1 cellular context compared by ENCODE assay signal in the genomic region with DNA sequence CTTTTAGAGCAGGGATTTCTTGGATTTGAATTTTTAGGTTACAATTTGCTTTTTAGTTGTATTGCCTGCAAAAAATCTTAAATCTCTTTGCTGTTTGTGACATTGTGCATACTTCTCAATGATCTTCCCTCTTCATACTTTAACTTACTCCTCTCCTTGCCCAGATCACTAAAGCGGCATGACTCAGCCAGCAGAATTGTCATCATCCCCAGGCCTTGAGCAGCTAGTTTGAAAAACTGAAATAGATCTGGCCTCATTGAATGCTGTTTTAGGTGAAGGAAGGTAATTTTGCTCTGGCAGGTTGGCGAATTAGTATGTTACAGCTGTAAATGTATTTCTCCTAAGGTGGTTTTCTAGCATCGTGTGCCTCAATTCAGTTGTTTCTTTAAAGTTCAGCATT.
TF ChIP-seq lines count a peak whose summit lies in the region.

No MANE protein-coding gene starts in this region.

TF ChIP-seq in GM23338, 12 proteins besides CTCF, POLR2A, EP300 and RAD21 (continued from another document):
- TF ChIP-seq, protein P1, sequence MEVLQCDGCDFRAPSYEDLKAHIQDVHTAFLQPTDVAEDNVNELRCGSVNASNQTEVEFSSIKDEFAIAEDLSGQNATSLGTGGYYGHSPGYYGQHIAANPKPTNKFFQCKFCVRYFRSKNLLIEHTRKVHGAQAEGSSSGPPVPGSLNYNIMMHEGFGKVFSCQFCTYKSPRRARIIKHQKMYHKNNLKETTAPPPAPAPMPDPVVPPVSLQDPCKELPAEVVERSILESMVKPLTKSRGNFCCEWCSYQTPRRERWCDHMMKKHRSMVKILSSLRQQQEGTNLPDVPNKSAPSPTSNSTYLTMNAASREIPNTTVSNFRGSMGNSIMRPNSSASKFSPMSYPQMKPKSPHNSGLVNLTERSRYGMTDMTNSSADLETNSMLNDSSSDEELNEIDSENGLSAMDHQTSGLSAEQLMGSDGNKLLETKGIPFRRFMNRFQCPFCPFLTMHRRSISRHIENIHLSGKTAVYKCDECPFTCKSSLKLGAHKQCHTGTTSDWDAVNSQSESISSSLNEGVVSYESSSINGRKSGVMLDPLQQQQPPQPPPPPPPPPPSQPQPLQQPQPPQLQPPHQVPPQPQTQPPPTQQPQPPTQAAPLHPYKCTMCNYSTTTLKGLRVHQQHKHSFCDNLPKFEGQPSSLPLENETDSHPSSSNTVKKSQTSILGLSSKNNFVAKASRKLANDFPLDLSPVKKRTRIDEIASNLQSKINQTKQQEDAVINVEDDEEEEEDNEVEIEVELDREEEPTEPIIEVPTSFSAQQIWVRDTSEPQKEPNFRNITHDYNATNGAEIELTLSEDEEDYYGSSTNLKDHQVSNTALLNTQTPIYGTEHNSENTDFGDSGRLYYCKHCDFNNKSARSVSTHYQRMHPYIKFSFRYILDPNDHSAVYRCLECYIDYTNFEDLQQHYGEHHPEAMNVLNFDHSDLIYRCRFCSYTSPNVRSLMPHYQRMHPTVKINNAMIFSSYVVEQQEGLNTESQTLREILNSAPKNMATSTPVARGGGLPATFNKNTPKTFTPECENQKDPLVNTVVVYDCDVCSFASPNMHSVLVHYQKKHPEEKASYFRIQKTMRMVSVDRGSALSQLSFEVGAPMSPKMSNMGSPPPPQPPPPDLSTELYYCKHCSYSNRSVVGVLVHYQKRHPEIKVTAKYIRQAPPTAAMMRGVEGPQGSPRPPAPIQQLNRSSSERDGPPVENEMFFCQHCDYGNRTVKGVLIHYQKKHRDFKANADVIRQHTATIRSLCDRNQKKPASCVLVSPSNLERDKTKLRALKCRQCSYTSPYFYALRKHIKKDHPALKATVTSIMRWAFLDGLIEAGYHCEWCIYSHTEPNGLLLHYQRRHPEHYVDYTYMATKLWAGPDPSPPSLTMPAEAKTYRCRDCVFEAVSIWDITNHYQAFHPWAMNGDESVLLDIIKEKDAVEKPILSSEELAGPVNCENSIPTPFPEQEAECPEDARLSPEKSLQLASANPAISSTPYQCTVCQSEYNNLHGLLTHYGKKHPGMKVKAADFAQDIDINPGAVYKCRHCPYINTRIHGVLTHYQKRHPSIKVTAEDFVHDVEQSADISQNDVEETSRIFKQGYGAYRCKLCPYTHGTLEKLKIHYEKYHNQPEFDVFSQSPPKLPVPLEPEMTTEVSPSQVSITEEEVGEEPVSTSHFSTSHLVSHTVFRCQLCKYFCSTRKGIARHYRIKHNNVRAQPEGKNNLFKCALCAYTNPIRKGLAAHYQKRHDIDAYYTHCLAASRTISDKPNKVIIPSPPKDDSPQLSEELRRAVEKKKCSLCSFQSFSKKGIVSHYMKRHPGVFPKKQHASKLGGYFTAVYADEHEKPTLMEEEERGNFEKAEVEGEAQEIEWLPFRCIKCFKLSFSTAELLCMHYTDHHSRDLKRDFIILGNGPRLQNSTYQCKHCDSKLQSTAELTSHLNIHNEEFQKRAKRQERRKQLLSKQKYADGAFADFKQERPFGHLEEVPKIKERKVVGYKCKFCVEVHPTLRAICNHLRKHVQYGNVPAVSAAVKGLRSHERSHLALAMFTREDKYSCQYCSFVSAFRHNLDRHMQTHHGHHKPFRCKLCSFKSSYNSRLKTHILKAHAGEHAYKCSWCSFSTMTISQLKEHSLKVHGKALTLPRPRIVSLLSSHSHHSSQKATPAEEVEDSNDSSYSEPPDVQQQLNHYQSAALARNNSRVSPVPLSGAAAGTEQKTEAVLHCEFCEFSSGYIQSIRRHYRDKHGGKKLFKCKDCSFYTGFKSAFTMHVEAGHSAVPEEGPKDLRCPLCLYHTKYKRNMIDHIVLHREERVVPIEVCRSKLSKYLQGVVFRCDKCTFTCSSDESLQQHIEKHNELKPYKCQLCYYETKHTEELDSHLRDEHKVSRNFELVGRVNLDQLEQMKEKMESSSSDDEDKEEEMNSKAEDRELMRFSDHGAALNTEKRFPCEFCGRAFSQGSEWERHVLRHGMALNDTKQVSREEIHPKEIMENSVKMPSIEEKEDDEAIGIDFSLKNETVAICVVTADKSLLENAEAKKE (CRISPR knock-in tag; IDR thresholded peaks at IDR 0.05), result no peak
- no peak for TF ChIP-seq EZH2phosphoT487 (IDR thresholded peaks at IDR 0.05; ENCODE audit: unreplicated experiment)
